In genomic region chr19:2239173-2239572, GRCh38 we compare ENCODE assay signal across 6 cellular contexts. TPM values are rescaled to one million over a fixed set of nuclear protein-coding genes. Genes with fewer than 3 reads are reported as not detected.
DNase-seq lines count a peak whose midpoint lies in the region; ATAC-seq and TF ChIP-seq lines count a peak whose summit lies in the region.

No MANE protein-coding gene starts in this region.

- WGBS in heart left ventricle, 4 donors = 59 to 71% (median 65%) methylated on average over 10 of the region's 10 CpGs
- WGBS in thyroid gland, 2 donors = 72 to 75% methylated on average over 10 of the region's 10 CpGs

- no peak for ATAC-seq in heart left ventricle
- no peak for ATAC-seq in GM19463 (IDR thresholded peaks at IDR 0.05; ENCODE audit: unreplicated experiment)

- no peaks in the 10 kb centered on the region for H3K27me3 ChIP-seq in heart left ventricle
- no peaks in the 10 kb centered on the region for H3K27me3 ChIP-seq in endocrine pancreas (ENCODE audit: control insufficient read depth, insufficient read depth, low read length)
- no peaks in the 10 kb centered on the region for H3K27me3 ChIP-seq in thyroid gland

- H3K4me3 ChIP-seq in heart left ventricle (peak overlapping the region in 7 of 12 donors; percentile 44 to 72 (median 54)), endocrine pancreas (ENCODE audit: control insufficient read depth, insufficient read depth, low read length) (peak overlapping the region; percentile 48), thyroid gland (replicated peaks in 1 of 3) (no peak overlapping the region)

- no peak for TF ChIP-seq CTCF in heart left ventricle (IDR thresholded peaks at IDR 0.05)
- TF ChIP-seq CTCF in thyroid gland (IDR thresholded peaks at IDR 0.05) = no peak

- H3K36me3 ChIP-seq in heart left ventricle (peaks cover under 1 to 18% (median 12%) of the 10 kb centered on the region in 9 donors), endocrine pancreas (ENCODE audit: control insufficient read depth, insufficient read depth, low read length) (no peaks in the 10 kb centered on the region), thyroid gland (peaks cover 10% of the 10 kb centered on the region in 2 donors)

- TF ChIP-seq POLR2A in heart left ventricle (IDR thresholded peaks at IDR 0.05) (no peak), thyroid gland (IDR thresholded peaks at IDR 0.05) (no peak)

- H3K9ac ChIP-seq in endocrine pancreas (ENCODE audit: control insufficient read depth, insufficient read depth, low read length) = no peak overlapping the region

- H3K4me1 ChIP-seq in heart left ventricle = peaks cover 14 to 77% (median 60%) of the 10 kb centered on the region in 12 donors
- H3K4me1 ChIP-seq in endocrine pancreas (ENCODE audit: control insufficient read depth, insufficient read depth, low read length) = peaks cover 4% of the 10 kb centered on the region
- peaks cover 58 to 60% of the 10 kb centered on the region in 2 donors for H3K4me1 ChIP-seq in thyroid gland

- H3K9me3 ChIP-seq in heart left ventricle = no peaks in the 10 kb centered on the region
- H3K9me3 ChIP-seq in endocrine pancreas (ENCODE audit: control insufficient read depth, low read length) = no peaks in the 10 kb centered on the region
- H3K9me3 ChIP-seq in thyroid gland = no peaks in the 10 kb centered on the region

- H3K27ac ChIP-seq in heart left ventricle (peak overlapping the region in 9 of 12 donors; percentile 18 to 82 (median 58)), thyroid gland (peak overlapping the region; percentile 47 to 78 (median 62))

- intact Hi-C loops in heart left ventricle (cut with DNase I) = loop anchor here in 8 of 10 donors (5.0 to 10.0 kb wide), 9 partner anchors 33 to 156 kb away; partner anchors contain the start of gene AP3D1 (in 2 of the 8)
- intact Hi-C loops in cardiac septum (cut with DNase I) = loop anchor here (5.0 kb wide), 1 partner anchor 78 kb away; no protein-coding TSS in a partner anchor
- intact Hi-C loops in thyroid gland (cut with DNase I) = loop anchor here (5.0 kb wide), 1 partner anchor 93 kb away; no protein-coding TSS in a partner anchor

- DNase-seq in heart left ventricle (no peak), cardiac septum (ENCODE audit: low spot score) (no peak), thyroid gland (no peak)
- no peak for DNase-seq in stimulated activated CD4-positive, alpha-beta T cell treated with anti-CD3 and anti-CD28 coated beads, Interleukin-4, amount 100 ng/mL, for 24 hours

RNA-seq across cellular contexts. Expression of gene SF3A2, which starts 2.5 kb away (rescaled TPM):
- total RNA-seq in heart left ventricle (10 to 100 TPM; 19.2 to 43.9 (median 28.6) TPM), cardiac septum (34.1 TPM), thyroid gland (10 to 100 TPM; 25.7 to 39.8 (median 30.3) TPM)
- polyA plus RNA-seq in heart left ventricle = 10 to 100 TPM; 22.7 to 29.5 TPM

RNA-seq across cellular contexts. Expression of gene PLEKHJ1, which starts 3.0 kb away (rescaled TPM):
- total RNA-seq in heart left ventricle (10 to 100 TPM; 44.6 to 63.2 (median 46.5) TPM), cardiac septum (51.2 TPM), thyroid gland (100 to 1,000 TPM in 3 of 4 donors, 10 to 100 TPM in 1; 86.7 to 179 (median 131) TPM)
- 10 to 100 TPM; 80.9 to 89.7 TPM for polyA plus RNA-seq in heart left ventricle

RNA-seq across cellular contexts. Expression of gene AMH, which starts 9.9 kb away (rescaled TPM):
- total RNA-seq in heart left ventricle (under 1 TPM in 5 of 9 donors, not detected in 4; 0.32 to 0.81 (median 0.57) TPM), cardiac septum (1.5 TPM), thyroid gland (1 to 10 TPM in 1 of 4 donors, under 1 TPM in 1, not detected in 2; 0.33 to 4.2 TPM)
- polyA plus RNA-seq in heart left ventricle = 1 to 10 TPM in 1 of 2 donors, under 1 TPM in 1; 0.10 to 1.1 TPM

RNA-seq across cellular contexts. Expression of gene JSRP1, which starts 17.0 kb away (rescaled TPM):
- total RNA-seq in heart left ventricle (under 1 TPM in 1 of 9 donors, not detected in 8; 0.25 TPM), cardiac septum (0.46 TPM), thyroid gland (not detected)
- under 1 TPM in 1 of 2 donors, not detected in 1; 0.34 TPM for polyA plus RNA-seq in heart left ventricle

RNA-seq across cellular contexts. Expression of gene PEAK3, which starts 42.8 kb away (rescaled TPM):
- 1 to 10 TPM in 2 of 9 donors, under 1 TPM in 7; 0.11 to 1.6 (median 0.48) TPM for total RNA-seq in heart left ventricle
- polyA plus RNA-seq in heart left ventricle = under 1 TPM; 0.21 to 0.23 TPM
- total RNA-seq in cardiac septum = 0.19 TPM
- 1 to 10 TPM in 1 of 4 donors, under 1 TPM in 3; 0.27 to 1.6 (median 0.59) TPM for total RNA-seq in thyroid gland

Comparison
In these comparisons a context has a peak if more than half of its experiments do, and no peak if none do; other contexts are left out.
1. H3K4me3 ChIP-seq: peak in heart left ventricle (7 of 12) and endocrine pancreas (single experiment); none in thyroid gland (0 of 3).